ENCODE assay signal across 1 cellular context in genomic region chr10:4849042-4849402, GRCh38.
TF ChIP-seq lines count a peak whose summit lies in the region.

No MANE protein-coding gene starts in this region.

TF ChIP-seq in HepG2, 621 proteins besides CTCF, POLR2A, EP300 and RAD21:
- TF ChIP-seq, protein P1, sequence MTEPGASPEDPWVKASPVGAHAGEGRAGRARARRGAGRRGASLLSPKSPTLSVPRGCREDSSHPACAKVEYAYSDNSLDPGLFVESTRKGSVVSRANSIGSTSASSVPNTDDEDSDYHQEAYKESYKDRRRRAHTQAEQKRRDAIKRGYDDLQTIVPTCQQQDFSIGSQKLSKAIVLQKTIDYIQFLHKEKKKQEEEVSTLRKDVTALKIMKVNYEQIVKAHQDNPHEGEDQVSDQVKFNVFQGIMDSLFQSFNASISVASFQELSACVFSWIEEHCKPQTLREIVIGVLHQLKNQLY (CRISPR knock-in tag; IDR thresholded peaks at IDR 0.05), result no peak
- no peak; the same call in 1 of the 2 replicates for TF ChIP-seq MTF2 (CRISPR knock-in tag; IDR thresholded peaks at IDR 0.05; ENCODE audit: borderline replicate concordance)
- no peak for TF ChIP-seq SMAD3 (CRISPR knock-in tag; IDR thresholded peaks at IDR 0.05)
- no peak for TF ChIP-seq ZNF205 (CRISPR knock-in tag; IDR thresholded peaks at IDR 0.05)
- TF ChIP-seq, protein P2, sequence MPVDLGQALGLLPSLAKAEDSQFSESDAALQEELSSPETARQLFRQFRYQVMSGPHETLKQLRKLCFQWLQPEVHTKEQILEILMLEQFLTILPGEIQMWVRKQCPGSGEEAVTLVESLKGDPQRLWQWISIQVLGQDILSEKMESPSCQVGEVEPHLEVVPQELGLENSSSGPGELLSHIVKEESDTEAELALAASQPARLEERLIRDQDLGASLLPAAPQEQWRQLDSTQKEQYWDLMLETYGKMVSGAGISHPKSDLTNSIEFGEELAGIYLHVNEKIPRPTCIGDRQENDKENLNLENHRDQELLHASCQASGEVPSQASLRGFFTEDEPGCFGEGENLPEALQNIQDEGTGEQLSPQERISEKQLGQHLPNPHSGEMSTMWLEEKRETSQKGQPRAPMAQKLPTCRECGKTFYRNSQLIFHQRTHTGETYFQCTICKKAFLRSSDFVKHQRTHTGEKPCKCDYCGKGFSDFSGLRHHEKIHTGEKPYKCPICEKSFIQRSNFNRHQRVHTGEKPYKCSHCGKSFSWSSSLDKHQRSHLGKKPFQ (CRISPR knock-in tag; IDR thresholded peaks at IDR 0.05; ENCODE audit: insufficient replicate concordance), result no peak
